Comparison of ENCODE assay signal across 8 cellular contexts in the genomic region with DNA sequence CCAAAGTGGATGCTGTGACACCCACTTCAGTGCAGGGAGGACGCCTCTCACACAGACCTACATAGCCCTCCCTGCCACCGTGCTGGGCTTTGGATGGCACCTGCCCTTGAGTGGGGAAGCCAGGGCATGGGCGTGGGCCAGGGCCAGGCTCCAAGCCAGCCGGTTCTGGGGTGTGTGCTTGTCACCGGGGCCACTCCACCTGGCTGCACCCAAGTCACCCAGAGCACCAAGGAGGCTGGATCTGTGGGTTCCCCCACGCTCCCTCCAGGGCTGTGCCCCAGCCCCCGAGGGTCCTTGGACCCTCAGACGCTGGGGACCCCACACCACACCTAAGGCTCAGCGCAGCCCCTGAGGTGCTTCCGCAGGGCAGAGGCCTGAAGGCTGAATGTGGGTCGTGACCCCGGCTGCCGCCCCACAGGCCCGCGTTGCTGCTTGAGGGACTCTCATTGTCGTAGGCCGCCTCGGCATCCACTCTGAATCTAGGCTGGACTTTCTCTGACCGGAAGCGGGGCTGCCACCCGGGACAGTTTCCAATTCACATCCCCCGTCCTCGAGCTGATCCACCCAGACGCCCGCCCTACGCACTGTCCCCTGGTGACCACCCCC. TPM values are rescaled to one million over a fixed set of nuclear protein-coding genes. Genes with fewer than 3 reads are reported as not detected.
DNase-seq lines count a peak whose midpoint lies in the region; ATAC-seq and TF ChIP-seq lines count a peak whose summit lies in the region.
"Had no signal": no experiment of that assay in that cellular context is flagged by ENCODE, and none has a peak within 500 bp of the region (broad histone marks: within the 10 kb centered on the region; RNA-seq: fewer than 3 reads in every experiment).

No MANE protein-coding gene starts in this region.

- no peak for DNase-seq in activated CD8-positive, alpha-beta T cell treated with anti-CD3 and anti-CD28 coated beads, Interleukin-2, amount 10 ng/mL, durations not matched to agents 7 days and 5 days
- no peak for DNase-seq in kidney epithelial cell (ENCODE audit: low read depth)
- DNase-seq in suprapubic skin (ENCODE audit: low spot score in 2 of 2): no peak
- no peak for DNase-seq in NCI-H446 treated with DMSO at 0.1 percent for 48 hours (lab: John Stamatoyannopoulos, UW)
- DNase-seq in activated T-helper 2 cell treated with anti-CD3 and anti-CD28 coated beads, Interferon-gamma antibody, Interleukin-2, Interleukin-4, amounts not matched to agents 10 μg/mL and 5 μg/mL and 100 μg/mL, durations not matched to agents 14 hours and 24 hours and 36 hours (ENCODE audit: low spot score): no peak
- no peak for DNase-seq in HEK293T (ENCODE audit: extremely low spot score)
- DNase-seq: NCI-H1417 had no signal

- intact Hi-C loops in activated T-helper 2 cell treated with anti-CD3 and anti-CD28 coated beads, Interferon-gamma antibody, Interleukin-2, Interleukin-4, amounts not matched to agents 10 μg/mL and 5 μg/mL and 100 μg/mL, durations not matched to agents 14 hours and 24 hours and 36 hours (cut with micrococcal nuclease): no loop called here

- no peak overlapping the region for H3K27ac Mint-ChIP-seq in activated CD8-positive, alpha-beta T cell treated with anti-CD3 and anti-CD28 coated beads, Interleukin-2, amount 10 ng/mL, durations not matched to agents 7 days and 5 days
- H3K27ac Mint-ChIP-seq in activated T-helper 2 cell treated with anti-CD3 and anti-CD28 coated beads, Interferon-gamma antibody, Interleukin-2, Interleukin-4, amounts not matched to agents 10 μg/mL and 5 μg/mL and 100 μg/mL, durations not matched to agents 14 hours and 24 hours and 36 hours: no peak overlapping the region

- TF ChIP-seq EP300 in suprapubic skin (IDR thresholded peaks at IDR 0.05): no peak

- TF ChIP-seq POLR2A in suprapubic skin (IDR thresholded peaks at IDR 0.05): no peak

- H3K4me3 Mint-ChIP-seq in activated CD8-positive, alpha-beta T cell treated with anti-CD3 and anti-CD28 coated beads, Interleukin-2, amount 10 ng/mL, durations not matched to agents 7 days and 5 days: no peak overlapping the region
- no peak overlapping the region for H3K4me3 Mint-ChIP-seq in activated T-helper 2 cell treated with anti-CD3 and anti-CD28 coated beads, Interferon-gamma antibody, Interleukin-2, Interleukin-4, amounts not matched to agents 10 μg/mL and 5 μg/mL and 100 μg/mL, durations not matched to agents 14 hours and 24 hours and 36 hours (ENCODE audit: low read depth)
- H3K4me3 Mint-ChIP-seq: central memory CD8-positive, alpha-beta T cell had no signal

- 36% methylated on average over 11 of the region's 26 CpGs for WGBS in suprapubic skin

- H3K36me3 ChIP-seq in kidney epithelial cell (ENCODE audit: control insufficient read depth, insufficient read depth, low read length): peaks cover 1% of the 10 kb centered on the region
- H3K36me3 ChIP-seq in suprapubic skin: no peaks in the 10 kb centered on the region

- no peak for TF ChIP-seq CTCF in kidney epithelial cell (IDR thresholded peaks at IDR 0.05; ENCODE audit: insufficient read depth, low read length, poor library complexity, severe bottlenecking)
- TF ChIP-seq CTCF in suprapubic skin (IDR thresholded peaks at IDR 0.05): no peak

- peaks cover 27% of the 10 kb centered on the region for H3K4me1 Mint-ChIP-seq in activated CD8-positive, alpha-beta T cell treated with anti-CD3 and anti-CD28 coated beads, Interleukin-2, amount 10 ng/mL, durations not matched to agents 7 days and 5 days (ENCODE audit: low read depth)
- peaks cover 6% of the 10 kb centered on the region for H3K4me1 Mint-ChIP-seq in activated T-helper 2 cell treated with anti-CD3 and anti-CD28 coated beads, Interferon-gamma antibody, Interleukin-2, Interleukin-4, amounts not matched to agents 10 μg/mL and 5 μg/mL and 100 μg/mL, durations not matched to agents 14 hours and 24 hours and 36 hours (ENCODE audit: low read depth)

- H3K4me3 ChIP-seq in kidney epithelial cell (ENCODE audit: low read depth, low read length) (peak overlapping the region; percentile 44), suprapubic skin (peak overlapping the region; percentile 48)

- CTCF ChIA-PET in activated CD8-positive, alpha-beta T cell treated with anti-CD3 and anti-CD28 coated beads, Interleukin-2, amount 10 ng/mL, durations not matched to agents 7 days and 5 days (lab: Charles Lee): no interaction called here
- CTCF ChIA-PET in HEK293T (lab: Yijun Ruan, JAX): interaction anchor here (0.8 kb wide), 1 partner anchor 15 kb away, joined by 4 read pairs; no protein-coding TSS in a partner anchor

- peaks cover 92% of the 10 kb centered on the region for H3K4me1 ChIP-seq in suprapubic skin

- H3K27ac ChIP-seq in suprapubic skin: peak overlapping the region; percentile 88

- ATAC-seq in activated CD8-positive, alpha-beta T cell treated with anti-CD3 and anti-CD28 coated beads, Interleukin-2, amount 10 ng/mL, durations not matched to agents 7 days and 5 days: peak; percentile 31

- H3K27me3 ChIP-seq in kidney epithelial cell (ENCODE audit: control insufficient read depth, insufficient read depth, low read length) (peaks cover 15% of the 10 kb centered on the region), suprapubic skin (peaks cover 26% of the 10 kb centered on the region)

- peaks cover 32% of the 10 kb centered on the region for H3K27me3 Mint-ChIP-seq in activated CD8-positive, alpha-beta T cell treated with anti-CD3 and anti-CD28 coated beads, Interleukin-2, amount 10 ng/mL, durations not matched to agents 7 days and 5 days (ENCODE audit: low read depth)
- H3K27me3 Mint-ChIP-seq in activated T-helper 2 cell treated with anti-CD3 and anti-CD28 coated beads, Interferon-gamma antibody, Interleukin-2, Interleukin-4, amounts not matched to agents 10 μg/mL and 5 μg/mL and 100 μg/mL, durations not matched to agents 14 hours and 24 hours and 36 hours (ENCODE audit: low read depth): peaks cover 29% of the 10 kb centered on the region

- POLR2A ChIA-PET in activated CD8-positive, alpha-beta T cell treated with anti-CD3 and anti-CD28 coated beads, Interleukin-2, amount 10 ng/mL, durations not matched to agents 7 days and 5 days (lab: Charles Lee): no interaction called here
- POLR2A ChIA-PET in HEK293T (lab: Yijun Ruan, JAX): interaction anchor here (2.3 kb wide), 1 partner anchor 18 kb away, joined by 8 read pairs; a partner anchor contains a TSS

- H3K9me3 ChIP-seq in suprapubic skin: no peaks in the 10 kb centered on the region

- H3K9me3 Mint-ChIP-seq in activated CD8-positive, alpha-beta T cell treated with anti-CD3 and anti-CD28 coated beads, Interleukin-2, amount 10 ng/mL, durations not matched to agents 7 days and 5 days (ENCODE audit: insufficient read depth): no peaks in the 10 kb centered on the region
- no peaks in the 10 kb centered on the region for H3K9me3 Mint-ChIP-seq in activated T-helper 2 cell treated with anti-CD3 and anti-CD28 coated beads, Interferon-gamma antibody, Interleukin-2, Interleukin-4, amounts not matched to agents 10 μg/mL and 5 μg/mL and 100 μg/mL, durations not matched to agents 14 hours and 24 hours and 36 hours
- H3K9me3 Mint-ChIP-seq: central memory CD8-positive, alpha-beta T cell had no signal

- no peaks in the 10 kb centered on the region for H3K36me3 Mint-ChIP-seq in activated CD8-positive, alpha-beta T cell treated with anti-CD3 and anti-CD28 coated beads, Interleukin-2, amount 10 ng/mL, durations not matched to agents 7 days and 5 days (ENCODE audit: low read depth)
- no peaks in the 10 kb centered on the region for H3K36me3 Mint-ChIP-seq in activated T-helper 2 cell treated with anti-CD3 and anti-CD28 coated beads, Interferon-gamma antibody, Interleukin-2, Interleukin-4, amounts not matched to agents 10 μg/mL and 5 μg/mL and 100 μg/mL, durations not matched to agents 14 hours and 24 hours and 36 hours (ENCODE audit: low read depth)

TF ChIP-seq in HEK293T, 16 proteins besides CTCF, POLR2A, EP300 and RAD21 (continues in another document):
- TF ChIP-seq SUZ12 (IDR thresholded peaks at IDR 0.05): no peak
- TF ChIP-seq ZNF384 (IDR thresholded peaks at IDR 0.05): no peak

RNA-seq across cellular contexts. Expression of a gene that starts 1.5 kb away (rescaled TPM):
- total RNA-seq in activated CD8-positive, alpha-beta T cell treated with anti-CD3 and anti-CD28 coated beads, Interleukin-2, amount 10 ng/mL, durations not matched to agents 7 days and 5 days: not detected
- 106 and 165 TPM in 2 replicates for total RNA-seq in kidney epithelial cell
- total RNA-seq in suprapubic skin: 10 to 100 TPM; 18.6 to 43.5 (median 21.9) TPM
- total RNA-seq in activated T-helper 2 cell treated with anti-CD3 and anti-CD28 coated beads, Interferon-gamma antibody, Interleukin-2, Interleukin-4, amounts not matched to agents 10 μg/mL and 5 μg/mL and 100 μg/mL, durations not matched to agents 14 hours and 24 hours and 36 hours: 0.21 TPM in 1 of 2 replicates, not detected in the other

RNA-seq across cellular contexts. Expression of a gene that starts 7.7 kb away (rescaled TPM):
- 10 to 100 TPM; 29.1 to 30.7 TPM for total RNA-seq in activated CD8-positive, alpha-beta T cell treated with anti-CD3 and anti-CD28 coated beads, Interleukin-2, amount 10 ng/mL, durations not matched to agents 7 days and 5 days
- total RNA-seq in kidney epithelial cell (87.3 and 101 TPM in 2 replicates), suprapubic skin (100 to 1,000 TPM in 3 of 4 donors, 10 to 100 TPM in 1; 99.4 to 151 (median 106) TPM)
- total RNA-seq in activated T-helper 2 cell treated with anti-CD3 and anti-CD28 coated beads, Interferon-gamma antibody, Interleukin-2, Interleukin-4, amounts not matched to agents 10 μg/mL and 5 μg/mL and 100 μg/mL, durations not matched to agents 14 hours and 24 hours and 36 hours: 53.8 and 60.7 TPM in 2 replicates

RNA-seq across cellular contexts. Expression of a gene that starts 18.1 kb away (rescaled TPM):
- total RNA-seq in activated CD8-positive, alpha-beta T cell treated with anti-CD3 and anti-CD28 coated beads, Interleukin-2, amount 10 ng/mL, durations not matched to agents 7 days and 5 days: 100 to 1,000 TPM; 120 to 123 TPM
- total RNA-seq in kidney epithelial cell (201 and 204 TPM in 2 replicates), suprapubic skin (100 to 1,000 TPM in 1 of 4 donors, 10 to 100 TPM in 3; 55.8 to 106 (median 86.1) TPM)
- 133 TPM in 2 replicates for total RNA-seq in activated T-helper 2 cell treated with anti-CD3 and anti-CD28 coated beads, Interferon-gamma antibody, Interleukin-2, Interleukin-4, amounts not matched to agents 10 μg/mL and 5 μg/mL and 100 μg/mL, durations not matched to agents 14 hours and 24 hours and 36 hours

RNA-seq across cellular contexts. Expression of a gene that starts 25.8 kb away (rescaled TPM):
- 1 to 10 TPM in 1 of 2 experiments, under 1 TPM in 1; 0.78 to 1.2 TPM for total RNA-seq in activated CD8-positive, alpha-beta T cell treated with anti-CD3 and anti-CD28 coated beads, Interleukin-2, amount 10 ng/mL, durations not matched to agents 7 days and 5 days
- 0.08 and 1.0 TPM in 2 replicates for total RNA-seq in kidney epithelial cell
- total RNA-seq in suprapubic skin: 1 to 10 TPM in 1 of 4 donors, under 1 TPM in 3; 0.56 to 1.8 (median 0.82) TPM
- 0.32 and 0.44 TPM in 2 replicates for total RNA-seq in activated T-helper 2 cell treated with anti-CD3 and anti-CD28 coated beads, Interferon-gamma antibody, Interleukin-2, Interleukin-4, amounts not matched to agents 10 μg/mL and 5 μg/mL and 100 μg/mL, durations not matched to agents 14 hours and 24 hours and 36 hours

RNA-seq across cellular contexts. Expression of a gene that starts 32.3 kb away (rescaled TPM):
- 10 to 100 TPM; 18.5 to 21.4 TPM for total RNA-seq in activated CD8-positive, alpha-beta T cell treated with anti-CD3 and anti-CD28 coated beads, Interleukin-2, amount 10 ng/mL, durations not matched to agents 7 days and 5 days
- total RNA-seq in kidney epithelial cell (44.3 and 59.5 TPM in 2 replicates), suprapubic skin (10 to 100 TPM; 32.5 to 60.4 (median 54.3) TPM)
- 12.1 and 13.1 TPM in 2 replicates for total RNA-seq in activated T-helper 2 cell treated with anti-CD3 and anti-CD28 coated beads, Interferon-gamma antibody, Interleukin-2, Interleukin-4, amounts not matched to agents 10 μg/mL and 5 μg/mL and 100 μg/mL, durations not matched to agents 14 hours and 24 hours and 36 hours

Comparison
In these comparisons a context has a peak if more than half of its experiments do, and no peak if none do; other contexts are left out.
1. RNA of a gene that starts 1.5 kb away (total RNA-seq): 106 to 165 TPM in kidney epithelial cell and 18.6 to 43.5 TPM in suprapubic skin; not detected in activated CD8-positive, alpha-beta T cell treated with anti-CD3 and anti-CD28 coated beads, Interleukin-2, amount 10 ng/mL, durations not matched to agents 7 days and 5 days and 0.21 TPM in activated T-helper 2 cell treated with anti-CD3 and anti-CD28 coated beads, Interferon-gamma antibody, Interleukin-2, Interleukin-4, amounts not matched to agents 10 μg/mL and 5 μg/mL and 100 μg/mL, durations not matched to agents 14 hours and 24 hours and 36 hours; every median in the first group is over 10 times any median in the second.